In the genomic region with DNA sequence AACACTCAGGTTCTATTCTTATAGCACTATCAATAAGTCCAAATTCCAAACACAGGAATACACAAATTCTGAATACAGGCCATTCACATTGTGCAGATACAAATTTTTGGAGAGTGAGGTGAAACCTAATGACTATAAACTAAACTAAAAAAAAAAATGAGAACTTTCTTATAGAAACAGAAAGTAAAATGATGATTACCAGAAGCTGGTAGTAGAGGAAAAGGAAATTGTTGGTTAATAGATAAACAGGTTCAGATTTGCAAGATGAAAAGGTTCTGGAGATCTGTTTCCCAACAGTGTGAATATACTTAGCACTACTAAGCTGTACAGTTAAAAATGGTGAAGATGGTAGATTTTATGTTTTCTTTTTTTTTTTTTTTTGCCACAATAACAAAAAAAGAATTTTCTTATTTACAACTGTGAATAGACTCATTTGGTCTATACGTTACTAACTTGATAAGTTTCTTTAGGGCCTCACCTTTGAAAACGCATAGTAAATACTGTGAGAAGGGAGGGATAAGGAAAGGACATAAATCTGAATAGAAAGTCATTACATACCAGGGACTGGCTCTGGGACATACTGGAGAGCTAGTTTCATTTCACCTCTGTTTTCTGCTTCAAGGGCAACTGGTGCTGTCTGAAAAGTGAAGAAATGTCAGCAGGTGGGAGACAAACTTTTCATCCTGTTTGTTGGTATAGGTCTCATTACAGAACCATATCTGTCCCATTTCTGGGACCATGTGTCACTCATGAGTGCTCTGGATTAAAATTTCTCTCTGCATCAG, we compare ENCODE assay signal across 10 cellular contexts. TPM values are rescaled to one million over a fixed set of nuclear protein-coding genes. Genes with fewer than 3 reads are reported as not detected.
DNase-seq lines count a peak whose midpoint lies in the region; ATAC-seq and TF ChIP-seq lines count a peak whose summit lies in the region.
"Had no signal": no experiment of that assay in that cellular context is flagged by ENCODE, and none has a peak within 500 bp of the region (broad histone marks: within the 10 kb centered on the region; RNA-seq: fewer than 3 reads in every experiment).

No MANE protein-coding gene starts in this region.

- TF ChIP-seq CTCF in uterus (IDR thresholded peaks at IDR 0.05) = no peak

- H3K4me3 ChIP-seq in effector memory CD4-positive, alpha-beta T cell (ENCODE audit: insufficient read depth, low read depth, low read length, poor library complexity, severe bottlenecking) = no peak overlapping the region
- no peak overlapping the region for H3K4me3 ChIP-seq in uterus

- peaks cover 10% of the 10 kb centered on the region for H3K4me1 ChIP-seq in effector memory CD4-positive, alpha-beta T cell (ENCODE audit: control insufficient read depth, insufficient read depth, low read length, poor library complexity, severe bottlenecking)
- H3K4me1 ChIP-seq in uterus = no peaks in the 10 kb centered on the region

- ATAC-seq in GM18519 (IDR thresholded peaks at IDR 0.05; ENCODE audit: low FRiP score, unreplicated experiment) = peak; percentile 81
- peak; percentile 86 for ATAC-seq in GM21423 (IDR thresholded peaks at IDR 0.05; ENCODE audit: unreplicated experiment)
- peak; percentile 88 for ATAC-seq in HG03175 (IDR thresholded peaks at IDR 0.05; ENCODE audit: unreplicated experiment)
- ATAC-seq: HepG2 had no signal

- TF ChIP-seq POLR2A in uterus (IDR thresholded peaks at IDR 0.05) = no peak

- no peaks in the 10 kb centered on the region for H3K9me3 ChIP-seq in effector memory CD4-positive, alpha-beta T cell (ENCODE audit: control insufficient read depth, low read length)
- H3K9me3 ChIP-seq in uterus = no peaks in the 10 kb centered on the region

- no peaks in the 10 kb centered on the region for H3K36me3 ChIP-seq in effector memory CD4-positive, alpha-beta T cell (ENCODE audit: control insufficient read depth, insufficient read depth, low read length)
- no peaks in the 10 kb centered on the region for H3K36me3 ChIP-seq in uterus

- intact Hi-C loops in uterus (cut with DNase I; ENCODE audit: low total_unique reads) = no loop called here

- no peak for DNase-seq in effector memory CD4-positive, alpha-beta T cell
- DNase-seq in islet precursor cell (no peak), uterus (no peak), NCI-H748 (lab: John Stamatoyannopoulos, UW; ENCODE audit: unreplicated experiment) (no peak)
- DNase-seq in stimulated activated CD8-positive, alpha-beta memory T cell treated with anti-CD3 and anti-CD28 coated beads, Interleukin-4, amount 100 ng/mL, for 48 hours = no peak
- DNase-seq: activated effector memory CD4-positive, alpha-beta T cell treated with Interleukin-2 at 50 U/mL for 16 hours had no signal

- peak overlapping the region; percentile 1 for H3K27ac ChIP-seq in effector memory CD4-positive, alpha-beta T cell (ENCODE audit: insufficient read depth, low read length, poor library complexity, severe bottlenecking)
- no peak overlapping the region for H3K27ac ChIP-seq in uterus

- H3K27me3 ChIP-seq in effector memory CD4-positive, alpha-beta T cell (replicated peaks; ENCODE audit: control insufficient read depth, insufficient read depth, low read length, poor library complexity, severe bottlenecking) = no peaks in the 10 kb centered on the region
- no peaks in the 10 kb centered on the region for H3K27me3 ChIP-seq in uterus

RNA-seq across cellular contexts. Expression of a gene that starts 14.2 kb away (rescaled TPM):
- total RNA-seq in uterus = 10 to 100 TPM in 1 of 4 donors, 1 to 10 TPM in 1, under 1 TPM in 1, not detected in 1; 0.77 to 14.0 (median 4.4) TPM

RNA-seq across cellular contexts. Expression of a gene that starts 35.2 kb away (rescaled TPM):
- total RNA-seq in uterus = 100 to 1,000 TPM in 2 of 4 donors, 10 to 100 TPM in 2; 77.7 to 133 (median 99.9) TPM

RNA-seq across cellular contexts. Expression of a gene that starts 52.4 kb away (rescaled TPM):
- total RNA-seq in uterus = 10 to 100 TPM in 3 of 4 donors, 1 to 10 TPM in 1; 7.9 to 16.3 (median 12.5) TPM
